In genomic region chr17:36937961-36938565, GRCh38 we compare ENCODE assay signal across 9 cellular contexts. TPM values are rescaled to one million over a fixed set of nuclear protein-coding genes. Genes with fewer than 3 reads are reported as not detected.
DNase-seq lines count a peak whose midpoint lies in the region; ATAC-seq, FAIRE-seq and TF ChIP-seq lines count a peak whose summit lies in the region.
"Had no signal": no experiment of that assay in that cellular context is flagged by ENCODE, and none has a peak within 500 bp of the region (broad histone marks: within the 10 kb centered on the region; RNA-seq: fewer than 3 reads in every experiment).

No MANE protein-coding gene starts in this region.

- H4K8ac ChIP-seq in H9 (replicated peaks; ENCODE audit: insufficient read length, low read depth, low read length): no peak overlapping the region

- no peak overlapping the region for H2BK12ac ChIP-seq in H9 (ENCODE audit: insufficient read length, low read depth, low read length)

- no peak overlapping the region for H3K23ac ChIP-seq in H9 (ENCODE audit: insufficient read length, low read depth, low read length)

- no peaks in the 10 kb centered on the region for H3K79me2 ChIP-seq in H9 (ENCODE audit: insufficient read depth, low read length)

- peaks cover 0 to 3% of the 10 kb centered on the region in 2 experiments; a peak in 1 of 5 replicates for H3K9me3 Mint-ChIP-seq in H9
- H3K9me3 Mint-ChIP-seq in activated naive CD8-positive, alpha-beta T cell treated with anti-CD3 and anti-CD28 coated beads for 36 hours: no peaks in the 10 kb centered on the region

- H2AFZ ChIP-seq in H9 (ENCODE audit: low read length): no peak overlapping the region

- no peak overlapping the region for H4K91ac ChIP-seq in H9 (ENCODE audit: insufficient read length, low read depth, low read length)

- no peak overlapping the region for H3K56ac ChIP-seq in H9 (ENCODE audit: insufficient read length, low read depth, low read length)

- peak overlapping the region; percentile 65 for H3K4me2 ChIP-seq in H9 (ENCODE audit: insufficient read depth, insufficient read length, low read length)

- H3K27me3 ChIP-seq in H9 (ENCODE audit: insufficient read depth, low read length) (peaks cover 86% of the 10 kb centered on the region), left lung (peaks cover 100% of the 10 kb centered on the region in 2 donors)

- peak; percentile 51 for DNase-seq in CD1c-positive myeloid dendritic cell (ENCODE audit: extremely low spot score)
- DNase-seq in H9: peak; percentile 81
- no peak for DNase-seq in activated naive CD8-positive, alpha-beta T cell treated with anti-CD3 and anti-CD28 coated beads for 36 hours
- no peak for DNase-seq in left lung
- DNase-seq in amniotic stem cell (lab: John Stamatoyannopoulos, UW): no peak
- no peak for DNase-seq in NCI-H2029 treated with DMSO at 0.1 percent for 48 hours (lab: John Stamatoyannopoulos, UW)
- no peak for DNase-seq in SKM-1 (lab: John Stamatoyannopoulos, UW; ENCODE audit: unreplicated experiment)
- no peak for DNase-seq in HTR-8/SVneo (ENCODE audit: insufficient read length, low spot score)

- H3K9me3 ChIP-seq in H9 (ENCODE audit: control insufficient read depth, low read depth, low read length): no peaks in the 10 kb centered on the region
- H3K9me3 ChIP-seq in left lung: no peaks in the 10 kb centered on the region

- H3K4me3 ChIP-seq in left lung: no peak overlapping the region

- intact Hi-C loops in left lung (cut with DNase I): no loop called here

- H3K27ac ChIP-seq in H9 (ENCODE audit: insufficient read length, low read depth, low read length) (no peak overlapping the region), left lung (no peak overlapping the region)

- H3K4me1 ChIP-seq in H9 (ENCODE audit: insufficient read depth, low read length) (no peaks in the 10 kb centered on the region; the same call in 1 of the 2 replicates), left lung (peaks cover 10 to 72% of the 10 kb centered on the region in 2 donors)

- TF ChIP-seq CTCF in H9 (conservative IDR thresholded peaks at IDR 0.05): no peak
- TF ChIP-seq CTCF in left lung (IDR thresholded peaks at IDR 0.05): no peak

- H4K5ac ChIP-seq in H9 (ENCODE audit: insufficient read length, low read depth, low read length): no peak overlapping the region

- H3K9ac ChIP-seq in H9 (ENCODE audit: extremely low read depth, insufficient read length, low read length): no peak overlapping the region

- H3K79me1 ChIP-seq in H9 (ENCODE audit: insufficient read depth, low read depth, low read length, poor library complexity, severe bottlenecking): no peaks in the 10 kb centered on the region

- H2AK5ac ChIP-seq in H9 (ENCODE audit: insufficient read length, low read length): no peak overlapping the region

- no peak overlapping the region for H3K4ac ChIP-seq in H9 (ENCODE audit: low read depth, low read length)

- H3K36me3 Mint-ChIP-seq in H9 (ENCODE audit: insufficient read depth in 1 of 3, low read depth in 3 of 3): no peaks in the 10 kb centered on the region; a peak in 1 of 7 replicates
- no peaks in the 10 kb centered on the region for H3K36me3 Mint-ChIP-seq in activated naive CD8-positive, alpha-beta T cell treated with anti-CD3 and anti-CD28 coated beads for 36 hours

- FAIRE-seq in HTR-8/SVneo (lab: Jason Lieb, UNC): no peak

- peak; percentile 29 for ATAC-seq in left lung

- peaks cover 4% of the 10 kb centered on the region for H4K20me1 ChIP-seq in H9 (ENCODE audit: control insufficient read depth, insufficient read depth, insufficient read length)

- no peak overlapping the region for H2BK20ac ChIP-seq in H9 (ENCODE audit: low read depth, low read length, poor library complexity, severe bottlenecking)

- peaks cover 30% of the 10 kb centered on the region for H3K23me2 ChIP-seq in H9 (ENCODE audit: insufficient read length, low read depth, low read length, poor library complexity, severe bottlenecking)

- H3K4me1 Mint-ChIP-seq in H9: peaks cover 56 to 70% of the 10 kb centered on the region in 2 experiments
- H3K4me1 Mint-ChIP-seq in activated naive CD8-positive, alpha-beta T cell treated with anti-CD3 and anti-CD28 coated beads for 36 hours: peaks cover 53% of the 10 kb centered on the region

- H2BK5ac ChIP-seq in H9 (ENCODE audit: insufficient read length, low read length): no peak overlapping the region

- peak overlapping the region; percentile 57 to 91 for H3K4me3 Mint-ChIP-seq in H9
- H3K4me3 Mint-ChIP-seq in activated naive CD8-positive, alpha-beta T cell treated with anti-CD3 and anti-CD28 coated beads for 36 hours: peak overlapping the region; percentile 73

- no peaks in the 10 kb centered on the region for H3K36me3 ChIP-seq in left lung

- no CpG with 5 or more reads among the region's 35 CpGs for WGBS in H9 (ENCODE audit: extremely low coverage, insufficient read length, low lambda C conversion rate)

- no peak overlapping the region for H2BK15ac ChIP-seq in H9 (ENCODE audit: low read depth, low read length)

- no peak overlapping the region for H3K27ac Mint-ChIP-seq in H9
- H3K27ac Mint-ChIP-seq in activated naive CD8-positive, alpha-beta T cell treated with anti-CD3 and anti-CD28 coated beads for 36 hours: no peak overlapping the region

- no peak overlapping the region for H3K14ac ChIP-seq in H9 (ENCODE audit: insufficient read depth, low read length)

- peaks cover 100% of the 10 kb centered on the region for H3K27me3 Mint-ChIP-seq in H9 (ENCODE audit: low read depth)
- H3K27me3 Mint-ChIP-seq in activated naive CD8-positive, alpha-beta T cell treated with anti-CD3 and anti-CD28 coated beads for 36 hours: peaks cover 90% of the 10 kb centered on the region

- H3K18ac ChIP-seq in H9 (ENCODE audit: insufficient read length, low read depth, low read length): no peak overlapping the region

- H3T11ph ChIP-seq in H9 (ENCODE audit: low read length): no peak overlapping the region

- H2BK120ac ChIP-seq in H9 (ENCODE audit: low read depth, low read length, poor library complexity, severe bottlenecking): no peak overlapping the region

RNA-seq across cellular contexts. Expression of gene LHX1, which starts 0.8 kb away (rescaled TPM):
- total RNA-seq in H9 (2021) (0.20 and 0.22 TPM in 2 replicates), left lung (not detected)
- under 1 TPM in 1 of 2 experiments, not detected in 1; 0.30 TPM for total RNA-seq in activated naive CD8-positive, alpha-beta T cell treated with anti-CD3 and anti-CD28 coated beads for 36 hours
- total RNA-seq: lower leg skin had no signal

RNA-seq across cellular contexts. Expression of gene AATF, which starts 10.7 kb away (rescaled TPM):
- 69.6 and 74.9 TPM in 2 replicates for total RNA-seq in H9 (2021)
- total RNA-seq in activated naive CD8-positive, alpha-beta T cell treated with anti-CD3 and anti-CD28 coated beads for 36 hours: 100 to 1,000 TPM; 116 to 117 TPM
- total RNA-seq in left lung: 10 to 100 TPM; 31.6 to 41.3 TPM

Comparison
In these comparisons a context has a peak if more than half of its experiments do, and no peak if none do; other contexts are left out.
1. DNase-seq: peak in CD1c-positive myeloid dendritic cell (single experiment) and H9 (single experiment); none in activated naive CD8-positive, alpha-beta T cell treated with anti-CD3 and anti-CD28 coated beads for 36 hours (single experiment), left lung (0 of 2), amniotic stem cell (single experiment), NCI-H2029 treated with DMSO at 0.1 percent for 48 hours (single experiment), SKM-1 (single experiment) and HTR-8/SVneo (single experiment).